8 cellular contexts compared by ENCODE assay signal in the genomic region with DNA sequence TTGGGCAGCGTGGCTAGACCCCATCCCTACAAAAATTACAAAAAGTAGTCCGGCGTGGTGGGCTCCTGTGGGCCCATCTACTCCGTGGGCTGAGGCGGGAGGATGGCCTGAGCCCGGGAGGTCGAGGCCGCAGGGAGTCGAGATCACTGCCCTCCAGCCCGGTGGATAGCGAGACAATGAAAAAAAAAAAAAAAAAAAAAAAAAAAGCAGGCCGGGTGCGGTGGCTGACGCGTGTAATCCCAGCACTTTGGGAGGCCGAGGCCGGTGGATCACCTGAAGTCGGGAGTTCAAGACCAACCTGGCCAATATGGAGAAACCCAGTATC.
DNase-seq lines count a peak whose midpoint lies in the region; ATAC-seq and TF ChIP-seq lines count a peak whose summit lies in the region.

No MANE protein-coding gene starts in this region.

- H3K27me3 ChIP-seq in kidney epithelial cell (ENCODE audit: control insufficient read depth, insufficient read depth, low read length), result peaks cover 11% of the 10 kb centered on the region
- H3K27me3 ChIP-seq in subcutaneous abdominal adipose tissue (ENCODE audit: control insufficient read depth in 5 of 5, insufficient read depth in 4 of 5, low read length in 5 of 5), result peaks cover 4 to 11% (median 5%) of the 10 kb centered on the region in 5 donors

- H3K9ac ChIP-seq in subcutaneous abdominal adipose tissue (ENCODE audit: low read length in 5 of 5), result peak overlapping the region in 3 of 5 donors; percentile 40 to 81 (median 73)

- TF ChIP-seq CTCF in kidney epithelial cell (IDR thresholded peaks at IDR 0.05; ENCODE audit: insufficient read depth, low read length, poor library complexity, severe bottlenecking), result no peak

- H3K4me1 ChIP-seq in subcutaneous abdominal adipose tissue (ENCODE audit: control insufficient read depth in 5 of 5, insufficient read depth in 5 of 5, low read length in 5 of 5), result peaks cover 0 to 11% (median 8%) of the 10 kb centered on the region in 5 donors

- no peaks in the 10 kb centered on the region for H3K9me3 Mint-ChIP-seq in T-helper 2 cell treated with Interferon-gamma antibody and Interleukin-4, amounts not matched to agents 5 μg/mL and 100 μg/mL, for 36 hours
- H3K9me3 Mint-ChIP-seq in activated naive CD8-positive, alpha-beta T cell treated with anti-CD3 and anti-CD28 coated beads, Interleukin-2, amount 50 U/mL, for 24 hours, result no peaks in the 10 kb centered on the region

- peaks cover 4% of the 10 kb centered on the region for H3K27me3 Mint-ChIP-seq in T-helper 2 cell treated with Interferon-gamma antibody and Interleukin-4, amounts not matched to agents 5 μg/mL and 100 μg/mL, for 36 hours (ENCODE audit: low read depth)
- H3K27me3 Mint-ChIP-seq in activated naive CD8-positive, alpha-beta T cell treated with anti-CD3 and anti-CD28 coated beads, Interleukin-2, amount 50 U/mL, for 24 hours, result no peaks in the 10 kb centered on the region

- H3K36me3 ChIP-seq in kidney epithelial cell (ENCODE audit: control insufficient read depth, insufficient read depth, low read length) (no peaks in the 10 kb centered on the region), subcutaneous abdominal adipose tissue (ENCODE audit: control insufficient read depth in 5 of 5, insufficient read depth in 5 of 5, low read length in 5 of 5) (peaks cover 0 to under 1% (median 0%) of the 10 kb centered on the region in 5 donors)

- peaks cover 14% of the 10 kb centered on the region for H3K4me1 Mint-ChIP-seq in T-helper 2 cell treated with Interferon-gamma antibody and Interleukin-4, amounts not matched to agents 5 μg/mL and 100 μg/mL, for 36 hours (ENCODE audit: low read depth)
- peaks cover 46% of the 10 kb centered on the region for H3K4me1 Mint-ChIP-seq in activated naive CD8-positive, alpha-beta T cell treated with anti-CD3 and anti-CD28 coated beads, Interleukin-2, amount 50 U/mL, for 24 hours

- H3K4me3 ChIP-seq in kidney epithelial cell (ENCODE audit: low read depth, low read length), result peak overlapping the region; percentile 64
- peak overlapping the region in 4 of 5 donors; percentile 67 to 86 (median 78) for H3K4me3 ChIP-seq in subcutaneous abdominal adipose tissue (ENCODE audit: low read depth in 1 of 5, low read length in 5 of 5)

- H3K36me3 Mint-ChIP-seq in T-helper 2 cell treated with Interferon-gamma antibody and Interleukin-4, amounts not matched to agents 5 μg/mL and 100 μg/mL, for 36 hours (ENCODE audit: low read depth), result peaks cover 8% of the 10 kb centered on the region
- H3K36me3 Mint-ChIP-seq in activated naive CD8-positive, alpha-beta T cell treated with anti-CD3 and anti-CD28 coated beads, Interleukin-2, amount 50 U/mL, for 24 hours (ENCODE audit: low read depth), result peaks cover 2% of the 10 kb centered on the region

- no peak overlapping the region for H3K27ac ChIP-seq in subcutaneous abdominal adipose tissue (ENCODE audit: low read depth, low read length)

- H3K9me3 ChIP-seq in subcutaneous abdominal adipose tissue (ENCODE audit: control insufficient read depth in 5 of 5, low read length in 5 of 5), result no peaks in the 10 kb centered on the region

- no peak for DNase-seq in T-helper 2 cell treated with Interferon-gamma antibody and Interleukin-4, amounts not matched to agents 5 μg/mL and 100 μg/mL, for 36 hours (ENCODE audit: low spot score)
- DNase-seq in T-helper 2 cell (no peak), kidney epithelial cell (ENCODE audit: low read depth) (no peak), COLO829 (ENCODE audit: low spot score) (no peak)
- no peak for DNase-seq in activated naive CD8-positive, alpha-beta T cell treated with anti-CD3 and anti-CD28 coated beads, Interleukin-2, amount 50 U/mL, for 24 hours

- peak overlapping the region; percentile 89 for H3K27ac Mint-ChIP-seq in T-helper 2 cell treated with Interferon-gamma antibody and Interleukin-4, amounts not matched to agents 5 μg/mL and 100 μg/mL, for 36 hours
- peak overlapping the region; percentile 92 for H3K27ac Mint-ChIP-seq in activated naive CD8-positive, alpha-beta T cell treated with anti-CD3 and anti-CD28 coated beads, Interleukin-2, amount 50 U/mL, for 24 hours

- ATAC-seq in activated naive CD8-positive, alpha-beta T cell treated with anti-CD3 and anti-CD28 coated beads, Interleukin-2, amount 50 U/mL, for 24 hours, result no peak
- ATAC-seq in HG02884 (IDR thresholded peaks at IDR 0.05; ENCODE audit: unreplicated experiment), result no peak
- no peak for ATAC-seq in HG02588 (IDR thresholded peaks at IDR 0.05; ENCODE audit: unreplicated experiment)

- peak overlapping the region; percentile 89 for H3K4me3 Mint-ChIP-seq in T-helper 2 cell treated with Interferon-gamma antibody and Interleukin-4, amounts not matched to agents 5 μg/mL and 100 μg/mL, for 36 hours
- peak overlapping the region; percentile 87 for H3K4me3 Mint-ChIP-seq in activated naive CD8-positive, alpha-beta T cell treated with anti-CD3 and anti-CD28 coated beads, Interleukin-2, amount 50 U/mL, for 24 hours
